Comparison of ENCODE assay signal across 1 cellular context in the genomic region with DNA sequence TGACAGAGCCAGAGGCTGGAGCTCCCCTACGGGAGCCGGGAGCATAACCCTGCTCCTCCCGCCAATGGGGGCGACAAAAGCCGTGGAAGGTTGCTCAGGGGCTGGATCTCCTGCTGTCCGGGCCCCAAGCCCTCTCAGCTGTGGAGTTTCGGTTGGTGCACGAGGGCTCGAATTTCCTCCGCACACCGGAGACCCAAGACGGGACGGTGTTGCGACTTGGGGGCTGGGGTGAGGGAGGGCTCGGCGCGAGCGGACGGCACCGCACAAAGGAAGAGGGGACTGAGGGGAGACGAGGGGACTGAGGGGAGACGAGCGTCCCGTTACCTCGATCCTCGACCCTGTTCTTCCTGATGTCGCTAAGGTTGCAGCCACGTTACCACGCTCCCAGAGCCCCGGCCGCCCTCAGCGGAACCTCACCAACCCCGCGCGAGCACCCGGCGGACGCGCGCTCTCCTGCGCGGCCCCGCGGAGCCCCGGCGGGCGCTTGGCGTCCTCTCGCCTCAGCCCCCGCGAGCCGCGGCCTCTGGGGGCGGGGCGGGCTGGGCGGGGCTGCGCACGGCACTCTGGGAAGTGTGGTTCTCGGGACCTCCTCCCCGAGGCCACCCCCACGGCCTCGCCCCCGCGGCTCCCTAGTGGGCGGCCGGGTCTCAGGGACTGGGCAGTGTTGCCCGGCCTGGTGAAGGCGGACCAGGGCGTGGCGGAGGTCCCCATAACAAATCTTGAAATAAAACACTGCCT.
TF ChIP-seq lines count a peak whose summit lies in the region.

A gene (minus strand): TSS at position 525 of the 738 bp plus-strand sequence. CDS start 25,079 bp downstream, outside the sequence.

TF ChIP-seq in HepG2, 621 proteins besides CTCF, POLR2A, EP300 and RAD21 (continued from another document):
- TF ChIP-seq, protein P1, sequence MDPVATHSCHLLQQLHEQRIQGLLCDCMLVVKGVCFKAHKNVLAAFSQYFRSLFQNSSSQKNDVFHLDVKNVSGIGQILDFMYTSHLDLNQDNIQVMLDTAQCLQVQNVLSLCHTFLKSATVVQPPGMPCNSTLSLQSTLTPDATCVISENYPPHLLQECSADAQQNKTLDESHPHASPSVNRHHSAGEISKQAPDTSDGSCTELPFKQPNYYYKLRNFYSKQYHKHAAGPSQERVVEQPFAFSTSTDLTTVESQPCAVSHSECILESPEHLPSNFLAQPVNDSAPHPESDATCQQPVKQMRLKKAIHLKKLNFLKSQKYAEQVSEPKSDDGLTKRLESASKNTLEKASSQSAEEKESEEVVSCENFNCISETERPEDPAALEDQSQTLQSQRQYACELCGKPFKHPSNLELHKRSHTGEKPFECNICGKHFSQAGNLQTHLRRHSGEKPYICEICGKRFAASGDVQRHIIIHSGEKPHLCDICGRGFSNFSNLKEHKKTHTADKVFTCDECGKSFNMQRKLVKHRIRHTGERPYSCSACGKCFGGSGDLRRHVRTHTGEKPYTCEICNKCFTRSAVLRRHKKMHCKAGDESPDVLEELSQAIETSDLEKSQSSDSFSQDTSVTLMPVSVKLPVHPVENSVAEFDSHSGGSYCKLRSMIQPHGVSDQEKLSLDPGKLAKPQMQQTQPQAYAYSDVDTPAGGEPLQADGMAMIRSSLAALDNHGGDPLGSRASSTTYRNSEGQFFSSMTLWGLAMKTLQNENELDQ (CRISPR knock-in tag; IDR thresholded peaks at IDR 0.05; ENCODE audit: borderline replicate concordance), result no peak
- TF ChIP-seq HES4 (CRISPR knock-in tag; IDR thresholded peaks at IDR 0.05; ENCODE audit: borderline replicate concordance) (peak; percentile 75), NFE2L1 (CRISPR knock-in tag; IDR thresholded peaks at IDR 0.05; ENCODE audit: borderline replicate concordance) (peak; percentile 58; the same call in 1 of the 2 replicates), SAP130 (CRISPR knock-in tag; IDR thresholded peaks at IDR 0.05; ENCODE audit: low read depth) (peak; percentile 60), FOXA3 (CRISPR knock-in tag; IDR thresholded peaks at IDR 0.05) (no peak), ZNF768 (CRISPR knock-in tag; IDR thresholded peaks at IDR 0.05) (peak; percentile 17; the same call in 1 of the 2 replicates), FOXK2 (IDR thresholded peaks at IDR 0.05) (no peak), PPARG (CRISPR knock-in tag; conservative IDR thresholded peaks at IDR 0.05) (no peak), DPF2 (CRISPR knock-in tag; IDR thresholded peaks at IDR 0.05; ENCODE audit: borderline replicate concordance, low read depth) (no peak), ZSCAN25 (CRISPR knock-in tag; IDR thresholded peaks at IDR 0.05) (no peak), ZNF350 (CRISPR knock-in tag; IDR thresholded peaks at IDR 0.05; ENCODE audit: borderline replicate concordance, low read depth) (0 out of 2 replicates have a peak, but pooled peaks have one; percentile 57)
- TF ChIP-seq, protein P2, sequence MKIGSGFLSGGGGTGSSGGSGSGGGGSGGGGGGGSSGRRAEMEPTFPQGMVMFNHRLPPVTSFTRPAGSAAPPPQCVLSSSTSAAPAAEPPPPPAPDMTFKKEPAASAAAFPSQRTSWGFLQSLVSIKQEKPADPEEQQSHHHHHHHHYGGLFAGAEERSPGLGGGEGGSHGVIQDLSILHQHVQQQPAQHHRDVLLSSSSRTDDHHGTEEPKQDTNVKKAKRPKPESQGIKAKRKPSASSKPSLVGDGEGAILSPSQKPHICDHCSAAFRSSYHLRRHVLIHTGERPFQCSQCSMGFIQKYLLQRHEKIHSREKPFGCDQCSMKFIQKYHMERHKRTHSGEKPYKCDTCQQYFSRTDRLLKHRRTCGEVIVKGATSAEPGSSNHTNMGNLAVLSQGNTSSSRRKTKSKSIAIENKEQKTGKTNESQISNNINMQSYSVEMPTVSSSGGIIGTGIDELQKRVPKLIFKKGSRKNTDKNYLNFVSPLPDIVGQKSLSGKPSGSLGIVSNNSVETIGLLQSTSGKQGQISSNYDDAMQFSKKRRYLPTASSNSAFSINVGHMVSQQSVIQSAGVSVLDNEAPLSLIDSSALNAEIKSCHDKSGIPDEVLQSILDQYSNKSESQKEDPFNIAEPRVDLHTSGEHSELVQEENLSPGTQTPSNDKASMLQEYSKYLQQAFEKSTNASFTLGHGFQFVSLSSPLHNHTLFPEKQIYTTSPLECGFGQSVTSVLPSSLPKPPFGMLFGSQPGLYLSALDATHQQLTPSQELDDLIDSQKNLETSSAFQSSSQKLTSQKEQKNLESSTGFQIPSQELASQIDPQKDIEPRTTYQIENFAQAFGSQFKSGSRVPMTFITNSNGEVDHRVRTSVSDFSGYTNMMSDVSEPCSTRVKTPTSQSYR (CRISPR knock-in tag; IDR thresholded peaks at IDR 0.05; ENCODE audit: borderline replicate concordance), result peak; percentile 19; the same call in 1 of the 2 replicates
- TF ChIP-seq, protein P3, sequence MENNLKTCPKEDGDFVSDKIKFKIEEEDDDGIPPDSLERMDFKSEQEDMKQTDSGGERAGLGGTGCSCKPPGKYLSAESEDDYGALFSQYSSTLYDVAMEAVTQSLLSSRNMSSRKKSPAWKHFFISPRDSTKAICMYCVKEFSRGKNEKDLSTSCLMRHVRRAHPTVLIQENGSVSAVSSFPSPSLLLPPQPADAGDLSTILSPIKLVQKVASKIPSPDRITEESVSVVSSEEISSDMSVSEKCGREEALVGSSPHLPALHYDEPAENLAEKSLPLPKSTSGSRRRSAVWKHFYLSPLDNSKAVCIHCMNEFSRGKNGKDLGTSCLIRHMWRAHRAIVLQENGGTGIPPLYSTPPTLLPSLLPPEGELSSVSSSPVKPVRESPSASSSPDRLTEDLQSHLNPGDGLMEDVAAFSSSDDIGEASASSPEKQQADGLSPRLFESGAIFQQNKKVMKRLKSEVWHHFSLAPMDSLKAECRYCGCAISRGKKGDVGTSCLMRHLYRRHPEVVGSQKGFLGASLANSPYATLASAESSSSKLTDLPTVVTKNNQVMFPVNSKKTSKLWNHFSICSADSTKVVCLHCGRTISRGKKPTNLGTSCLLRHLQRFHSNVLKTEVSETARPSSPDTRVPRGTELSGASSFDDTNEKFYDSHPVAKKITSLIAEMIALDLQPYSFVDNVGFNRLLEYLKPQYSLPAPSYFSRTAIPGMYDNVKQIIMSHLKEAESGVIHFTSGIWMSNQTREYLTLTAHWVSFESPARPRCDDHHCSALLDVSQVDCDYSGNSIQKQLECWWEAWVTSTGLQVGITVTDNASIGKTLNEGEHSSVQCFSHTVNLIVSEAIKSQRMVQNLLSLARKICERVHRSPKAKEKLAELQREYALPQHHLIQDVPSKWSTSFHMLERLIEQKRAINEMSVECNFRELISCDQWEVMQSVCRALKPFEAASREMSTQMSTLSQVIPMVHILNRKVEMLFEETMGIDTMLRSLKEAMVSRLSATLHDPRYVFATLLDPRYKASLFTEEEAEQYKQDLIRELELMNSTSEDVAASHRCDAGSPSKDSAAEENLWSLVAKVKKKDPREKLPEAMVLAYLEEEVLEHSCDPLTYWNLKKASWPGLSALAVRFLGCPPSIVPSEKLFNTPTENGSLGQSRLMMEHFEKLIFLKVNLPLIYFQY (CRISPR knock-in tag; IDR thresholded peaks at IDR 0.05; ENCODE audit: borderline replicate concordance), result no peak
